In genomic region chr22:32788884-32789624, GRCh38 we compare ENCODE assay signal across 10 cellular contexts. TPM values are rescaled to one million over a fixed set of nuclear protein-coding genes. Genes with fewer than 3 reads are reported as not detected.
A peak's percentile ranks its signal among the peaks of the same experiment; 100 is the strongest.
DNase-seq lines count a peak whose midpoint lies in the region; ATAC-seq and TF ChIP-seq lines count a peak whose summit lies in the region.
"Had no signal": no experiment of that assay in that cellular context is flagged by ENCODE, and none has a peak within 500 bp of the region (broad histone marks: within the 10 kb centered on the region; RNA-seq: fewer than 3 reads in every experiment).

No MANE protein-coding gene starts in this region.

- no peak for TF ChIP-seq RAD21 in SK-N-SH (IDR thresholded peaks at IDR 0.05; ENCODE audit: low read length)

- POLR2A ChIA-PET in SK-N-SH (lab: Yijun Ruan, JAX): no interaction called here

- H3K9me3 ChIP-seq in SK-N-SH (no peaks in the 10 kb centered on the region), gastroesophageal sphincter (no peaks in the 10 kb centered on the region), suprapubic skin (no peaks in the 10 kb centered on the region)

- H3K27me3 ChIP-seq in SK-N-SH (ENCODE audit: insufficient read depth) (no peaks in the 10 kb centered on the region), gastroesophageal sphincter (no peaks in the 10 kb centered on the region), rectal smooth muscle tissue (ENCODE audit: control insufficient read depth, insufficient read depth, low read length) (no peaks in the 10 kb centered on the region), suprapubic skin (no peaks in the 10 kb centered on the region)

- TF ChIP-seq EP300 in SK-N-SH (IDR thresholded peaks at IDR 0.05; ENCODE audit: borderline replicate concordance in 1 of 2, low read depth in 1 of 2, low read length in 1 of 2) (no peak), gastroesophageal sphincter (IDR thresholded peaks at IDR 0.05) (no peak), suprapubic skin (IDR thresholded peaks at IDR 0.05) (no peak)

- no peak overlapping the region for H3K9ac ChIP-seq in SK-N-SH
- no peak overlapping the region for H3K9ac ChIP-seq in rectal smooth muscle tissue (ENCODE audit: low read length)

- H3K4me2 ChIP-seq in SK-N-SH: 0 out of 2 replicates have a peak overlapping the region, but pooled peaks have one; percentile 3

- 0 out of 4 replicates have a peak overlapping the region, but pooled peaks of 1 of the 2 experiments have one; percentile 21 for H3K27ac ChIP-seq in SK-N-SH (ENCODE audit: low read depth in 2 of 2, low read length in 1 of 2)
- H3K27ac ChIP-seq in gastroesophageal sphincter: peak overlapping the region; percentile 69 to 84 (median 76)
- peak overlapping the region; percentile 10 for H3K27ac ChIP-seq in rectal smooth muscle tissue (ENCODE audit: low read depth, low read length)
- H3K27ac ChIP-seq in suprapubic skin: no peak overlapping the region

- CTCF ChIA-PET in SK-N-SH (lab: Yijun Ruan, JAX): interaction anchor here (2.3 kb wide), 1 partner anchor 13 kb away, joined by 8 read pairs; no protein-coding TSS in a partner anchor

- peaks cover 4 to 8% of the 10 kb centered on the region in 2 experiments; a peak in 1 of 4 replicates for H3K4me1 ChIP-seq in SK-N-SH (ENCODE audit: control insufficient read depth in 1 of 2, insufficient read depth in 2 of 2, low read depth in 1 of 2, low read length in 1 of 2)
- peaks cover 0 to 27% (median 9%) of the 10 kb centered on the region in 3 donors for H3K4me1 ChIP-seq in gastroesophageal sphincter
- H3K4me1 ChIP-seq in rectal smooth muscle tissue (ENCODE audit: control insufficient read depth, insufficient read depth, low read length): peaks cover 3% of the 10 kb centered on the region
- no peaks in the 10 kb centered on the region for H3K4me1 ChIP-seq in suprapubic skin

- DNase-seq in AG08396 (ENCODE audit: low spot score) (peak; percentile 66), SK-N-SH (no peak), DMS153 treated with DMSO at 0.1 percent for 48 hours (lab: John Stamatoyannopoulos, UW; ENCODE audit: unreplicated experiment) (no peak), suprapubic skin (ENCODE audit: low spot score in 2 of 2) (no peak)
- DNase-seq in activated CD4-positive, alpha-beta T cell treated with anti-CD3 and anti-CD28 coated beads, Interleukin-2, amount 50 U/mL, for 4 hours: no peak

- H3K79me2 ChIP-seq in SK-N-SH (ENCODE audit: insufficient read depth): no peaks in the 10 kb centered on the region

- no peaks in the 10 kb centered on the region for H4K20me1 ChIP-seq in SK-N-SH (ENCODE audit: insufficient read depth)

- TF ChIP-seq CTCF in SK-N-SH (IDR thresholded peaks at IDR 0.05) (no peak), gastroesophageal sphincter (IDR thresholded peaks at IDR 0.05) (no peak), suprapubic skin (IDR thresholded peaks at IDR 0.05) (no peak)

- ATAC-seq in gastroesophageal sphincter (peak; percentile 77), GM19328 (IDR thresholded peaks at IDR 0.05; ENCODE audit: unreplicated experiment) (no peak)

- no peak for TF ChIP-seq POLR2A in gastroesophageal sphincter (IDR thresholded peaks at IDR 0.05)
- TF ChIP-seq POLR2A in suprapubic skin (IDR thresholded peaks at IDR 0.05): no peak

- H3K36me3 ChIP-seq in SK-N-SH (replicated peaks in 1 of 2; ENCODE audit: control insufficient read depth in 1 of 2, insufficient read depth in 2 of 2, low read length in 1 of 2) (no peaks in the 10 kb centered on the region), gastroesophageal sphincter (no peaks in the 10 kb centered on the region), rectal smooth muscle tissue (ENCODE audit: control insufficient read depth, insufficient read depth, low read length) (no peaks in the 10 kb centered on the region), suprapubic skin (no peaks in the 10 kb centered on the region)

- H3K4me3 ChIP-seq in SK-N-SH (ENCODE audit: low read depth in 2 of 2, low read length in 1 of 2) (no peak overlapping the region), gastroesophageal sphincter (no peak overlapping the region), rectal smooth muscle tissue (ENCODE audit: low read length) (no peak overlapping the region), suprapubic skin (no peak overlapping the region)
- H3K4me3 ChIP-seq: skin epidermis had no signal

- no peaks in the 10 kb centered on the region for H3K9me2 ChIP-seq in SK-N-SH

- H2AFZ ChIP-seq in SK-N-SH (ENCODE audit: low read depth): 0 out of 2 replicates have a peak overlapping the region, but pooled peaks have one; percentile 1

- WGBS in SK-N-SH (ENCODE audit: low lambda C conversion rate): 45% methylated on average over 4 of the region's 6 CpGs
- 30 to 32% methylated on average over 4 to 5 of the region's 6 CpGs for WGBS in gastroesophageal sphincter (ENCODE audit: low coverage in 1 of 2), 2 donors
- 55% methylated on average over 6 of the region's 6 CpGs for WGBS in suprapubic skin

- H3F3A ChIP-seq in SK-N-SH (replicated peaks; ENCODE audit: insufficient read depth): no peaks in the 10 kb centered on the region

TF ChIP-seq in SK-N-SH, 30 proteins besides CTCF, POLR2A, EP300 and RAD21:
- TF ChIP-seq GATA2 (CRISPR knock-in tag; IDR thresholded peaks at IDR 0.05) (no peak), NFIC (IDR thresholded peaks at IDR 0.05; ENCODE audit: borderline replicate concordance) (peak; percentile 38; the same call in 1 of the 2 replicates), REST (IDR thresholded peaks at IDR 0.05; ENCODE audit: low read depth, low read length) (no peak), TEAD4 (IDR thresholded peaks at IDR 0.05; ENCODE audit: borderline replicate concordance, insufficient read depth) (0 out of 2 replicates have a peak, but pooled peaks have one; percentile 28), TCF12 (IDR thresholded peaks at IDR 0.05) (0 out of 2 replicates have a peak, but pooled peaks have one; percentile 16), SMC3 (IDR thresholded peaks at IDR 0.05; ENCODE audit: low read depth, low read length) (no peak)
TF ChIP-seq in SK-N-SH: peak in this region for 3.

RNA-seq across cellular contexts. Expression of gene TIMP3, which starts 12.5 kb away (rescaled TPM):
- 23.1 and 26.1 TPM in 2 replicates for polyA plus RNA-seq in SK-N-SH (2012; rRNA removed)
- polyA plus RNA-seq in SK-N-SH (2012; cell fraction: cytosol; rRNA removed): 18.3 and 23.3 TPM in 2 replicates
- 19.2 and 25.7 TPM in 2 replicates for polyA plus RNA-seq in SK-N-SH (2012; cell fraction: nucleus; rRNA removed)
- total RNA-seq in gastroesophageal sphincter: 100 to 1,000 TPM; 560 to 818 (median 738) TPM
- 100 to 1,000 TPM; 148 to 295 (median 170) TPM for total RNA-seq in suprapubic skin
- polyA plus RNA-seq: IgD-negative memory B cell had no signal
